Comparison of ENCODE assay signal across 25 cellular contexts in the genomic region with DNA sequence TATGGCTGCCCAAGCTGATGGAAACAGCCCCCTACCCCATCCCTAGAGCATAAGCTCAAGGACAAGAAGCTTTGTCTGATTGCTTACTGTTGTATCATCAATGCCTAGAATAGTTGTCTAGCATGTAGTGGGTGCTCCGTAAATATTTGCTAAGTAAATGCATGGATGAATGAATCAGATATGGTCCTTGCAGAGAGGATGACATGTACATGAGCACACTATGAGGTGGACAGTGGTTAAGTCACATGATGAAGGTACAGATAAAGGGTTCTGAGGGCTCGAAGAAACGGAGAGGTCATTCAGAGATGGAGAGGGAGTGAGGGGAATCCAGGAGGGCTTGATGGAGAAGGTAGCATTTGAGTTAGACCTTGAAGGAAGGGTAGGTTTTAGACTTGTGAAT.
"Had no signal": no experiment of that assay in that cellular context is flagged by ENCODE, and none has a peak within 500 bp of the region (broad histone marks: within the 10 kb centered on the region; RNA-seq: fewer than 3 reads in every experiment).

No MANE protein-coding gene starts in this region.

- DNase-seq: activated CD4-positive, alpha-beta memory T cell treated with anti-CD3 and anti-CD28 coated beads for 36 hours; activated CD4-positive, alpha-beta T cell treated with anti-CD3 and anti-CD28 coated beads for 36 hours; activated CD4-positive, alpha-beta T cell treated with anti-CD3 and anti-CD28 coated beads, Interleukin-2, amount 10 ng/mL, durations not matched to agents 24 days and 14 days; activated CD4-positive, CD25-positive, alpha-beta regulatory T cell; activated CD4-positive, CD25-positive, alpha-beta regulatory T cell treated with anti-CD3 and anti-CD28 coated beads, Interleukin-2, amount 50 U/mL, for 72 hours; activated CD8-positive, alpha-beta memory T cell treated with anti-CD3 and anti-CD28 coated beads, Interleukin-2, amount 10 ng/mL, durations not matched to agents 7 days and 5 days; activated CD8-positive, alpha-beta memory T cell treated with anti-CD3 and anti-CD28 coated beads, Interleukin-2, amount 50 U/mL, for 4 hours; activated CD8-positive, alpha-beta T cell treated with anti-CD3 and anti-CD28 coated beads, Interleukin-2, amount 10 ng/mL, durations not matched to agents 7 days and 5 days; activated gamma-delta T cell; activated naive CD4-positive, alpha-beta T cell; activated naive CD4-positive, alpha-beta T cell treated with anti-CD3 and anti-CD28 coated beads, Interleukin-2, amount 10 ng/mL, durations not matched to agents 7 days and 5 days; activated naive CD8-positive, alpha-beta T cell treated with anti-CD3 and anti-CD28 coated beads, Interleukin-2, amount 10 ng/mL, durations not matched to agents 7 days and 5 days; activated T-cell treated with anti-CD3 and anti-CD28 coated beads, Interleukin-2, amount 50 U/mL, for 1 hour; activated T-cell treated with anti-CD3 and anti-CD28 coated beads, Interleukin-2, amount 50 U/mL, for 48 hours; central memory CD4-positive, alpha-beta T cell; cerebellar nuclear complex; colonic mucosa; effector CD8-positive, alpha-beta T cell; esophagus squamous epithelium; foreskin melanocyte; hippocampal formation had no signal

- FAIRE-seq: endometrium, endothelial cell of umbilical vein had no signal

- ATAC-seq: activated CD4-positive, alpha-beta T cell treated with anti-CD3 and anti-CD28 coated beads for 36 hours; activated CD8-positive, alpha-beta memory T cell treated with anti-CD3 and anti-CD28 coated beads, Interleukin-2, amount 10 ng/mL, durations not matched to agents 7 days and 5 days; activated CD8-positive, alpha-beta T cell treated with anti-CD3 and anti-CD28 coated beads, Interleukin-2, amount 10 ng/mL, durations not matched to agents 7 days and 5 days; activated naive CD4-positive, alpha-beta T cell treated with anti-CD3 and anti-CD28 coated beads, Interleukin-2, amount 50 U/mL, for 72 hours; gastroesophageal sphincter had no signal
